8 cellular contexts compared by ENCODE assay signal in the genomic region with DNA sequence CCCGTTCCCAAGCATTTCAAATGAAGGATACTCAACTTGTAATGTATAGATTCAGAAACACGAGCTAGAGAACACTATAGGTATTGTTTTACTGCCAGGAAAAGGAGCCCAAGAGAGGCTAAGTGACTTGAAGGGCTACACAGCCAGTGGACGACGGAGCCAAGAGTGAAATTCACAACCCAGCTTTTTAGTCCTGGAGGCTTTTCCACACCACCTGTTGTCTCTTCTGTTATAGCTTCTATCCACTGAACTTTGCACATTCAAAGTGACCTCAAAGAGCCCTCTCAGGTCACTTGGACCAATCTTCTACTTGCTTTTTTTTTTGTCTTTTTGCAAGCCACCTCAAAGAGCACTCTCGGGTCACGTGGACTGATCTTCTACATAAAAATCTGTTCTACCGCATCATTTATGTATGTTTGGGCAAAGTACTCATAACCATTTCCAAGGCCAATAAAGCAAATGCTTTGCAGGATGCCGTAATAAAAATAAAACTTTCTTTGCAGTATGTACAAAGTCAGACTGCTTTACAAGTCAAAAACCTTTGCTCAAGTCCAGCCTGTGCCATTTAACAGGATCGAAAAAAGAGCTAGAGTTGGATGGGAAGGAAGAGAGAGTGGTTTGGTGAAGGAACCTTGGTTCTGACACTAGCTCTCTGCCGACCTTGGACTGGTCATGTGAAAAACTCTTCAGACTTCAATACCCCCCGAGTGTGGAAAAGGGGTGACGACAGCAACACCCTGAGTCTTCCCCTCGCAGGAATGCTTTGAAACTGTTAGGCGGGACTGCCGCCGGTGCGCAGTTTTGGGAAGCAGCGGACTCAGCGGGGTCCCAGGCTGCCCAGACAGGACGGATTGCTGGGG. TPM values are rescaled to one million over a fixed set of nuclear protein-coding genes. Genes with fewer than 3 reads are reported as not detected.
DNase-seq lines count a peak whose midpoint lies in the region; FAIRE-seq lines count a peak whose summit lies in the region.

No MANE protein-coding gene starts in this region.

- no peaks in the 10 kb centered on the region for H3K9me3 Mint-ChIP-seq in activated naive CD8-positive, alpha-beta T cell treated with anti-CD3 and anti-CD28 coated beads for 36 hours

- H3K4me1 Mint-ChIP-seq in activated naive CD8-positive, alpha-beta T cell treated with anti-CD3 and anti-CD28 coated beads for 36 hours = peaks cover 26% of the 10 kb centered on the region

- FAIRE-seq in HTR-8/SVneo (lab: Jason Lieb, UNC) = no peak

- peak overlapping the region; percentile 86 for H3K4me3 Mint-ChIP-seq in activated naive CD8-positive, alpha-beta T cell treated with anti-CD3 and anti-CD28 coated beads for 36 hours

- peak overlapping the region; percentile 67 for H3K27ac Mint-ChIP-seq in activated naive CD8-positive, alpha-beta T cell treated with anti-CD3 and anti-CD28 coated beads for 36 hours

- DNase-seq in NCI-H2227 treated with DMSO at 0.1 percent for 48 hours (lab: John Stamatoyannopoulos, UW) (peak; percentile 46), NCI-H2227 (lab: John Stamatoyannopoulos, UW; ENCODE audit: unreplicated experiment) (no peak), HTR-8/SVneo (ENCODE audit: insufficient read length, low spot score) (peak; percentile 11), hepatic stellate cell (ENCODE audit: low spot score) (peak; percentile 29), skeletal muscle cell (ENCODE audit: low read depth) (no peak), globus pallidus (ENCODE audit: low spot score) (no peak), middle frontal gyrus (ENCODE audit: extremely low spot score, low spot score) (no peak)
- no peak for DNase-seq in activated naive CD8-positive, alpha-beta T cell treated with anti-CD3 and anti-CD28 coated beads for 36 hours

- H3K4me3 ChIP-seq in skeletal muscle cell (ENCODE audit: low read depth, low read length) = peak overlapping the region; percentile 88

- no peaks in the 10 kb centered on the region for H3K27me3 Mint-ChIP-seq in activated naive CD8-positive, alpha-beta T cell treated with anti-CD3 and anti-CD28 coated beads for 36 hours

- H3K36me3 Mint-ChIP-seq in activated naive CD8-positive, alpha-beta T cell treated with anti-CD3 and anti-CD28 coated beads for 36 hours = peaks cover 3% of the 10 kb centered on the region

RNA-seq across cellular contexts. Expression of a gene that starts 0.8 kb away (rescaled TPM):
- total RNA-seq in activated naive CD8-positive, alpha-beta T cell treated with anti-CD3 and anti-CD28 coated beads for 36 hours = 10 to 100 TPM; 15.7 to 21.0 TPM

Comparison
In these comparisons a context has a peak if more than half of its experiments do, and no peak if none do; other contexts are left out.
1. DNase-seq: peak in NCI-H2227 treated with DMSO at 0.1 percent for 48 hours (single experiment), HTR-8/SVneo (single experiment) and hepatic stellate cell (single experiment); none in NCI-H2227 (single experiment), activated naive CD8-positive, alpha-beta T cell treated with anti-CD3 and anti-CD28 coated beads for 36 hours (single experiment), skeletal muscle cell (single experiment), globus pallidus (single experiment) and middle frontal gyrus (single experiment).